In the genomic region with DNA sequence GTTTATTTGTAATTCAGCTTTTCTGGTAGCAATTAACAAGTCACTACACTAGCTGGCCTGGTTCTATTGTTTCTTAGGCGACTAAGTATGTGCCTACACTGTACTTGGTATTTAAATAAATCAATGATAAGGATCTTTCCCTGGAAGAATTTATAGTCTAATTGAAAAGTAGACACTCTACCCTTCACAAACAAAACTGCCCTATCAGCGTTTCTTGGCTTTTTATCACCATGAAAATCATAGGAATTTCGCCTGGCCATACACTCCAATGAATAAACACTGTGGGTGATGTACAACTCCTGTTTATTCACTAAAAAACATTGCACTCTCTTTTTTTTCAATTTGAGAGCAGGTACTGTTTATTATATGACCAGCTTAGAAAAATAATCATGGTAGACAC, we compare ENCODE assay signal across 24 cellular contexts.
DNase-seq lines count a peak whose midpoint lies in the region; ATAC-seq, FAIRE-seq and TF ChIP-seq lines count a peak whose summit lies in the region.
"Had no signal": no experiment of that assay in that cellular context is flagged by ENCODE, and none has a peak within 500 bp of the region (broad histone marks: within the 10 kb centered on the region; RNA-seq: fewer than 3 reads in every experiment).

No MANE protein-coding gene starts in this region.

- H3K4me3 Mint-ChIP-seq in activated CD4-positive, alpha-beta T cell treated with anti-CD3 and anti-CD28 coated beads, Interleukin-2, amount 10 ng/mL, durations not matched to agents 7 days and 5 days = no peak overlapping the region
- H3K4me3 Mint-ChIP-seq: CD4-positive, alpha-beta T cell; HFFc6 had no signal

- no peak overlapping the region for H2AFZ ChIP-seq in K562 (ENCODE audit: low read depth, low read length)
- H2AFZ ChIP-seq: GM23248 had no signal

- WGBS in K562 (ENCODE audit: insufficient coverage, low coverage, missing lambda C conversion rate) = 0% methylated on average over 3 of the region's 3 CpGs

- no peaks in the 10 kb centered on the region for H3K27me3 ChIP-seq in breast epithelium
- no peaks in the 10 kb centered on the region for H3K27me3 ChIP-seq in K562 (ENCODE audit: control insufficient read depth in 2 of 2, insufficient read depth in 2 of 2, low read length in 2 of 2)
- H3K27me3 ChIP-seq: BE2C had no signal

- no peak overlapping the region for H3K4me2 ChIP-seq in K562 (ENCODE audit: insufficient read depth, low read length)

- H3K9me3 Mint-ChIP-seq in activated CD4-positive, alpha-beta T cell treated with anti-CD3 and anti-CD28 coated beads, Interleukin-2, amount 10 ng/mL, durations not matched to agents 7 days and 5 days = peaks cover 2% of the 10 kb centered on the region
- H3K9me3 Mint-ChIP-seq: HFFc6 had no signal

- TF ChIP-seq POLR2A in breast epithelium (IDR thresholded peaks at IDR 0.05) = no peak
- TF ChIP-seq POLR2A in K562 (conservative IDR thresholded peaks at IDR 0.05) = no peak

- no peaks in the 10 kb centered on the region for H3K9me3 ChIP-seq in breast epithelium
- H3K9me3 ChIP-seq in K562 (replicated peaks; ENCODE audit: control insufficient read depth, insufficient read depth, low read depth, low read length) = no peaks in the 10 kb centered on the region
- H3K9me3 ChIP-seq: BE2C, Caco-2 had no signal

- H3K9ac ChIP-seq in K562 (ENCODE audit: insufficient read depth in 1 of 2, low read depth in 2 of 2, low read length in 2 of 2) = no peak overlapping the region
- H3K9ac ChIP-seq: GM23248 had no signal

- H4K20me1 ChIP-seq in K562 (replicated peaks; ENCODE audit: control insufficient read depth, insufficient read depth, low read length) = no peaks in the 10 kb centered on the region

- H3K27ac Mint-ChIP-seq in activated CD4-positive, alpha-beta T cell treated with anti-CD3 and anti-CD28 coated beads, Interleukin-2, amount 10 ng/mL, durations not matched to agents 7 days and 5 days = no peak overlapping the region
- H3K27ac Mint-ChIP-seq: CD4-positive, alpha-beta T cell; HFFc6 had no signal

- no TSS peak for BruUV-seq in K562 (replicated peaks; lab: Mats Ljungman, UMichigan)

- H3K4me3 ChIP-seq in breast epithelium = no peak overlapping the region
- H3K4me3 ChIP-seq in K562 = no peak overlapping the region
- H3K4me3 ChIP-seq: GM23248 had no signal

- no peaks in the 10 kb centered on the region for H3K9me1 ChIP-seq in K562 (ENCODE audit: control insufficient read depth, insufficient read depth, low read length)

- H3K4me1 ChIP-seq in breast epithelium = no peaks in the 10 kb centered on the region
- no peaks in the 10 kb centered on the region for H3K4me1 ChIP-seq in K562 (replicated peaks in 1 of 2; ENCODE audit: control insufficient read depth in 2 of 2, insufficient read depth in 2 of 2, low read length in 2 of 2)
- H3K4me1 ChIP-seq: BE2C, Caco-2 had no signal

- TF ChIP-seq EP300 in K562 (IDR thresholded peaks at IDR 0.05; ENCODE audit: low read length) = no peak

- TF ChIP-seq RAD21 in K562 (CRISPR knock-in tag; conservative IDR thresholded peaks at IDR 0.05 in 1 of 2, IDR thresholded peaks at IDR 0.05 in 1 of 2) = no peak

- H3K27ac ChIP-seq in breast epithelium = no peak overlapping the region
- no peak overlapping the region for H3K27ac ChIP-seq in K562 (ENCODE audit: extremely low read depth, low read depth, low read length)
- H3K27ac ChIP-seq: C4-2B, GM23248, HL-60 had no signal

- CTCF ChIA-PET in K562 (lab: Yijun Ruan, JAX; ENCODE audit: low intra/inter-chr PET ratio) = no interaction called here
- CTCF ChIA-PET in activated CD4-positive, alpha-beta T cell treated with anti-CD3 and anti-CD28 coated beads, Interleukin-2, amount 10 ng/mL, durations not matched to agents 7 days and 5 days (lab: Charles Lee) = no interaction called here

- no peak for ATAC-seq in K562
- no peak for ATAC-seq in GM18502 (IDR thresholded peaks at IDR 0.05; ENCODE audit: poor library complexity, unreplicated experiment)

- no peaks in the 10 kb centered on the region for H3K79me2 ChIP-seq in K562 (ENCODE audit: control insufficient read depth, insufficient read depth, low read length)

- intact Hi-C loops in breast epithelium (cut with DNase I; ENCODE audit: low total_unique reads) (no loop called here), K562 (cut with micrococcal nuclease) (no loop called here)

- peak; percentile 11 to 70 for DNase-seq in T47D (ENCODE audit: low read depth in 1 of 2, low spot score in 1 of 2)
- DNase-seq in breast epithelium (ENCODE audit: low spot score in 2 of 2) = no peak
- peak; percentile 53 for DNase-seq in HT-29 (ENCODE audit: low spot score)
- DNase-seq in K562 (ENCODE audit: extremely low read depth in 1 of 4, low spot score in 3 of 4) = no peak
- DNase-seq in RPMI8226 = no peak
- DNase-seq in activated CD4-positive, alpha-beta T cell treated with anti-CD3 and anti-CD28 coated beads, Interleukin-2, amount 10 ng/mL, durations not matched to agents 7 days and 5 days = no peak
- DNase-seq: 8988T; ACHN; BE2C; Caco-2; CD4-positive, alpha-beta T cell; GM23248; HCEC 1CT; HFFc6; Karpas-422; KBM-7 had no signal

- no peaks in the 10 kb centered on the region for H3K4me1 Mint-ChIP-seq in activated CD4-positive, alpha-beta T cell treated with anti-CD3 and anti-CD28 coated beads, Interleukin-2, amount 10 ng/mL, durations not matched to agents 7 days and 5 days

- H3K36me3 ChIP-seq in breast epithelium (no peaks in the 10 kb centered on the region), K562 (ENCODE audit: control insufficient read depth, insufficient read depth, low read length) (no peaks in the 10 kb centered on the region)
- H3K36me3 ChIP-seq: BE2C had no signal

- no peaks in the 10 kb centered on the region for H3K36me3 Mint-ChIP-seq in activated CD4-positive, alpha-beta T cell treated with anti-CD3 and anti-CD28 coated beads, Interleukin-2, amount 10 ng/mL, durations not matched to agents 7 days and 5 days (ENCODE audit: low read depth)

- FAIRE-seq in K562 (lab: Jason Lieb, UNC) = no peak
- FAIRE-seq: D721Med, G401.6, GM12891, GM18507, H54 had no signal

- in situ Hi-C loops in T47D (cut with HindIII; ENCODE audit: low pct_unique_long_range_greater_than_20kb, low sequenced_read_pairs) (no loop called here), K562 (cut with MboI) (no loop called here)

- TF ChIP-seq CTCF in breast epithelium (IDR thresholded peaks at IDR 0.05) = no peak
- TF ChIP-seq CTCF in K562 (IDR thresholded peaks at IDR 0.05 in 2 of 3, conservative IDR thresholded peaks at IDR 0.05 in 1 of 3; ENCODE audit: insufficient read depth in 2 of 3, low read depth in 1 of 3, low read length in 3 of 3) = no peak

- POLR2A ChIA-PET in K562 (lab: Yijun Ruan, JAX) = no interaction called here
- POLR2A ChIA-PET in activated CD4-positive, alpha-beta T cell treated with anti-CD3 and anti-CD28 coated beads, Interleukin-2, amount 10 ng/mL, durations not matched to agents 7 days and 5 days (lab: Charles Lee) = no interaction called here

- H3K27me3 Mint-ChIP-seq in activated CD4-positive, alpha-beta T cell treated with anti-CD3 and anti-CD28 coated beads, Interleukin-2, amount 10 ng/mL, durations not matched to agents 7 days and 5 days = no peaks in the 10 kb centered on the region
- H3K27me3 Mint-ChIP-seq: CD4-positive, alpha-beta T cell had no signal

TF ChIP-seq in K562, 482 proteins besides CTCF, POLR2A, EP300 and RAD21:
- TF ChIP-seq MAFK (IDR thresholded peaks at IDR 0.05; ENCODE audit: low read length) (peak; percentile 55), MAFG (tag; conservative IDR thresholded peaks at IDR 0.05) (0 out of 2 replicates have a peak, but pooled peaks have one; percentile 28), MAFF (IDR thresholded peaks at IDR 0.05; ENCODE audit: low read length) (peak; percentile 24; the same call in 1 of the 2 replicates), ZNF780A (CRISPR knock-in tag; IDR thresholded peaks at IDR 0.05) (no peak), ZNF316 (IDR thresholded peaks at IDR 0.05) (0 out of 2 replicates have a peak, but pooled peaks have one; percentile 31), CHAMP1 (IDR thresholded peaks at IDR 0.05) (no peak)

Comparison
In these comparisons a context has a peak if more than half of its experiments do, and no peak if none do; other contexts are left out.
1. DNase-seq: peak in T47D (2 of 2) and HT-29 (single experiment); none in breast epithelium (0 of 2), K562 (0 of 4), RPMI8226 (single experiment) and activated CD4-positive, alpha-beta T cell treated with anti-CD3 and anti-CD28 coated beads, Interleukin-2, amount 10 ng/mL, durations not matched to agents 7 days and 5 days (single experiment).